1 cellular context compared by ENCODE assay signal in genomic region chr19:49506575-49507105, GRCh38.
TF ChIP-seq lines count a peak whose summit lies in the region.

No MANE protein-coding gene starts in this region.

TF ChIP-seq in endothelial cell of umbilical vein, 7 proteins besides CTCF, POLR2A, EP300 and RAD21:
- TF ChIP-seq MYC (IDR thresholded peaks at IDR 0.05; ENCODE audit: low read depth, low read length) (no peak), GATA2 (IDR thresholded peaks at IDR 0.05; ENCODE audit: insufficient read depth, insufficient read length, low read depth, low read length) (no peak), POLR2AphosphoS5 (IDR thresholded peaks at IDR 0.05; ENCODE audit: insufficient read depth, low read depth, low read length) (no peak), EZH2 (IDR thresholded peaks at IDR 0.05; ENCODE audit: borderline replicate concordance, low read depth, low read length, severe bottlenecking) (no peak), JUN (IDR thresholded peaks at IDR 0.05; ENCODE audit: borderline replicate concordance, insufficient read depth, insufficient read length, low read depth) (no peak), FOS (IDR thresholded peaks at IDR 0.05; ENCODE audit: borderline replicate concordance, insufficient read depth, low read length) (no peak)
